In genomic region chr17:4584125-4584834, GRCh38 we compare ENCODE assay signal across 10 cellular contexts. TPM values are rescaled to one million over a fixed set of nuclear protein-coding genes. Genes with fewer than 3 reads are reported as not detected.
DNase-seq lines count a peak whose midpoint lies in the region; ATAC-seq and TF ChIP-seq lines count a peak whose summit lies in the region.
"Had no signal": no experiment of that assay in that cellular context is flagged by ENCODE, and none has a peak within 500 bp of the region (broad histone marks: within the 10 kb centered on the region; RNA-seq: fewer than 3 reads in every experiment).

Gene SMTNL2, plus strand, starts transcription at chr17:4584529. Its CDS starts 77 bp downstream, at chr17:4584606.

- no peaks in the 10 kb centered on the region for H3K9me3 Mint-ChIP-seq in activated naive CD8-positive, alpha-beta T cell treated with anti-CD3 and anti-CD28 coated beads, Interleukin-2, amount 10 ng/mL, durations not matched to agents 7 days and 5 days

- H3K36me3 ChIP-seq in right lobe of liver (no peaks in the 10 kb centered on the region), thoracic aorta (no peaks in the 10 kb centered on the region)

- peaks cover 6 to 7% of the 10 kb centered on the region in 2 donors for H3K27me3 ChIP-seq in right lobe of liver
- H3K27me3 ChIP-seq in thoracic aorta (replicated peaks; ENCODE audit: insufficient read depth), result no peaks in the 10 kb centered on the region

- TF ChIP-seq POLR2A in right lobe of liver (IDR thresholded peaks at IDR 0.05), result no peak

- POLR2A ChIA-PET in activated naive CD8-positive, alpha-beta T cell treated with anti-CD3 and anti-CD28 coated beads, Interleukin-2, amount 10 ng/mL, durations not matched to agents 7 days and 5 days (lab: Charles Lee), result no interaction called here

- H3K27ac ChIP-seq in right lobe of liver, result no peak within 1 kb of the TSS
- H3K27ac ChIP-seq in thoracic aorta, result no peak within 1 kb of the TSS

- H3K36me3 Mint-ChIP-seq in activated naive CD8-positive, alpha-beta T cell treated with anti-CD3 and anti-CD28 coated beads, Interleukin-2, amount 10 ng/mL, durations not matched to agents 7 days and 5 days, result no peaks in the 10 kb centered on the region

- no peak for DNase-seq in activated CD4-positive, CD25-positive, alpha-beta regulatory T cell treated with anti-CD3 and anti-CD28 coated beads, Interleukin-2, amount 50 U/mL, for 72 hours
- DNase-seq in activated naive CD8-positive, alpha-beta T cell treated with anti-CD3 and anti-CD28 coated beads, Interleukin-2, amount 10 ng/mL, durations not matched to agents 7 days and 5 days, result peak; percentile 48
- DNase-seq in right lobe of liver (no peak), thoracic aorta (ENCODE audit: low spot score) (no peak), dermis blood vessel endothelial cell (no peak), NCI-H446 (lab: John Stamatoyannopoulos, UW) (no peak)
- DNase-seq: DND-41 had no signal

- H3K27ac Mint-ChIP-seq in activated naive CD8-positive, alpha-beta T cell treated with anti-CD3 and anti-CD28 coated beads, Interleukin-2, amount 10 ng/mL, durations not matched to agents 7 days and 5 days, result no peak within 1 kb of the TSS

- 6% methylated on average over 7 of the region's 88 CpGs for WGBS in right lobe of liver (ENCODE audit: insufficient coverage, low coverage, low lambda C conversion rate, missing lambda C conversion rate)

- H3K4me3 ChIP-seq in right lobe of liver, result peak within 1 kb of the TSS; percentile 21 to 36 (median 33)
- peak within 1 kb of the TSS; percentile 68 for H3K4me3 ChIP-seq in thoracic aorta

- ATAC-seq in activated CD4-positive, CD25-positive, alpha-beta regulatory T cell treated with anti-CD3 and anti-CD28 coated beads, Interleukin-2, amount 50 U/mL, for 24 hours, result peak; percentile 34 to 39
- peak; percentile 58 for ATAC-seq in activated naive CD8-positive, alpha-beta T cell treated with anti-CD3 and anti-CD28 coated beads, Interleukin-2, amount 10 ng/mL, durations not matched to agents 7 days and 5 days (ENCODE audit: low read depth)
- ATAC-seq in right lobe of liver, result peak; percentile 5 to 41 (median 14)
- no peak for ATAC-seq in thoracic aorta (ENCODE audit: insufficient number of reproducible peaks, low FRiP score, low read depth)
- ATAC-seq in HG03139 (IDR thresholded peaks at IDR 0.05; ENCODE audit: unreplicated experiment), result no peak

- H3K27me3 Mint-ChIP-seq in activated naive CD8-positive, alpha-beta T cell treated with anti-CD3 and anti-CD28 coated beads, Interleukin-2, amount 10 ng/mL, durations not matched to agents 7 days and 5 days, result peaks cover 50% of the 10 kb centered on the region

- no peaks in the 10 kb centered on the region for H3K9me3 ChIP-seq in right lobe of liver
- no peaks in the 10 kb centered on the region for H3K9me3 ChIP-seq in thoracic aorta

- TF ChIP-seq CTCF in right lobe of liver (IDR thresholded peaks at IDR 0.05), result no peak
- TF ChIP-seq CTCF in thoracic aorta (IDR thresholded peaks at IDR 0.05), result no peak

- peak within 1 kb of the TSS; percentile 73 for H3K4me3 Mint-ChIP-seq in activated naive CD8-positive, alpha-beta T cell treated with anti-CD3 and anti-CD28 coated beads, Interleukin-2, amount 10 ng/mL, durations not matched to agents 7 days and 5 days

- H3K4me1 Mint-ChIP-seq in activated naive CD8-positive, alpha-beta T cell treated with anti-CD3 and anti-CD28 coated beads, Interleukin-2, amount 10 ng/mL, durations not matched to agents 7 days and 5 days, result peaks cover 1% of the 10 kb centered on the region

- H3K4me1 ChIP-seq in right lobe of liver, result peaks cover 0 to 10% (median 3%) of the 10 kb centered on the region in 4 donors
- peaks cover 5 to 13% of the 10 kb centered on the region in 2 donors for H3K4me1 ChIP-seq in thoracic aorta (ENCODE audit: control insufficient read depth in 1 of 2, low read depth in 2 of 2)

- intact Hi-C loops in right lobe of liver (cut with DNase I), result no loop called here

RNA-seq across cellular contexts. Expression of gene SMTNL2, which starts in this region (rescaled TPM):
- total RNA-seq in activated naive CD8-positive, alpha-beta T cell treated with anti-CD3 and anti-CD28 coated beads, Interleukin-2, amount 10 ng/mL, durations not matched to agents 7 days and 5 days, result not detected
- total RNA-seq in right lobe of liver, result under 1 TPM in 3 of 6 experiments, not detected in 3; 0.12 to 0.25 (median 0.14) TPM
- total RNA-seq in thoracic aorta, result 1 to 10 TPM; 2.6 to 2.8 TPM
- total RNA-seq in dermis blood vessel endothelial cell, result under 0.01 TPM in 1 of 2 replicates, not detected in the other
- total RNA-seq: RPMI7951 had no signal

Comparison
In these comparisons a context has a peak if more than half of its experiments do, and no peak if none do; other contexts are left out.
1. Peak in DNase-seq and ATAC-seq in activated naive CD8-positive, alpha-beta T cell treated with anti-CD3 and anti-CD28 coated beads, Interleukin-2, amount 10 ng/mL, durations not matched to agents 7 days and 5 days; RNA of the gene not detected or under 1 TPM.
2. Peak in ATAC-seq and H3K4me3 ChIP-seq in right lobe of liver; RNA of the gene not detected or under 1 TPM.
3. ATAC-seq: peak in activated CD4-positive, CD25-positive, alpha-beta regulatory T cell treated with anti-CD3 and anti-CD28 coated beads, Interleukin-2, amount 50 U/mL, for 24 hours (2 of 2); none in thoracic aorta (single experiment) and HG03139 (single experiment).